In the genomic region with DNA sequence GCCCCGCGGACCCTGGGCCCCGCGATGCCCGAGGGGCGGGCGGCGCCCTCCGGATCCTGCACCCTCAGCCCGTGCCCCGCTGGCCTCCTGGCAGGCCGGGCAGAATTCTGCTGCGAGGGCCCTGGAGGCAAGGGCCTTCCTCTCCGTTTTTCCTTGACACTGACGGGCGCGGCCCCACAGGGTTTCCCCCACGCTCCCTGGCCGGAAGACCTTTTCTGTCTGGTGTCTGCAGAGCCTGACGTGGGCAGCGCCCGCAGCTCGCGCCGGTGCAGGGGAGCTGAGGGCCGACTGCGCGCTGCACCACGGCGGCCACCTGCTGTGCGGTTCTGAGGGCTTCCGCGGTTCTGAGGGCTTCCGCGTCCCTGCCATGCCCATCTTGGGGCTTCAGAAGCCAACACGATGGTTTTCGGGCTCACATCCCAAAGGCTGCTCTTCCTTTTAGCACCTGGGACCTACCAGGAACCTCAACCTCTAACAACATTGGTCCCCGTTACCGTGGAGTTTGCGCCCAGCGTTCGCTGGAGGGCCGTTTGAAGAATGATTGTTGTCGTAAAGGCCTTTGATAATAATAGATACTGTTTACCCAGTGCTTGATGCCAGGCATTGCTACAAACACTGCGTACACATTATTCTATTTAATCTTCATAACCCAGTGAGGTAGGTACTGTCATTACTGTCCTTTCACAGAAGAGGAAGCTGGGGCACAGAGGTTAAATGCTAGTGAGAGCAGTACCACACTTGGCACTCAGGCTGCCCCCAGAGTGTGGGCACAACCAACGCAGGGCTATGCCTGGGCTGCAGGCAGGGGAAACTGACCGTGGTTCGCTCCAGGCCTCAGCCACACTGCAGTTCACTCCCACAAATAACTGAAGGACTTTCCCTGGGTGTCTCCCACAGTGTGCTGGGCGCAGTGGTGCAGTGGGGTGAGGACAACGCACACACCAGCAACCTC, we compare ENCODE assay signal across 8 cellular contexts. TPM values are rescaled to one million over a fixed set of nuclear protein-coding genes. Genes with fewer than 3 reads are reported as not detected.
A peak's percentile ranks its signal among the peaks of the same experiment; 100 is the strongest.
DNase-seq lines count a peak whose midpoint lies in the region; ATAC-seq, FAIRE-seq and TF ChIP-seq lines count a peak whose summit lies in the region.

No MANE protein-coding gene starts in this region.

- H3K27me3 Mint-ChIP-seq in T-helper 2 cell treated with Interferon-gamma antibody and Interleukin-4, amounts not matched to agents 5 μg/mL and 100 μg/mL, for 36 hours (ENCODE audit: low read depth), result peaks cover 5% of the 10 kb centered on the region

- peak overlapping the region; percentile 96 to 100 (median 98) for H3K9ac ChIP-seq in BLaER1 treated with 17β-estradiol and CSF1 and Interleukin-3, amounts not matched to agents 10 nM and 100 nM

- peak overlapping the region; percentile 92 for H3K4me3 Mint-ChIP-seq in T-helper 2 cell treated with Interferon-gamma antibody and Interleukin-4, amounts not matched to agents 5 μg/mL and 100 μg/mL, for 36 hours

- H3K27ac ChIP-seq in BLaER1 treated with 17β-estradiol and CSF1 and Interleukin-3, amounts not matched to agents 10 nM and 100 nM, result peak overlapping the region; percentile 91 to 99 (median 97)
- H3K27ac ChIP-seq in lower lobe of right lung, result peak overlapping the region; percentile 81

- peaks cover 0 to 26% (median 14%) of the 10 kb centered on the region in 11 experiments; a peak in 14 of 22 replicates for H3K27me3 ChIP-seq in BLaER1 treated with 17β-estradiol and CSF1 and Interleukin-3, amounts not matched to agents 10 nM and 100 nM
- H3K27me3 ChIP-seq in bronchial epithelial cell (ENCODE audit: control insufficient read depth, insufficient read depth, low read length), result no peaks in the 10 kb centered on the region
- no peaks in the 10 kb centered on the region for H3K27me3 ChIP-seq in lower lobe of right lung (ENCODE audit: low read depth)

- peaks cover 5 to 37% (median 22%) of the 10 kb centered on the region in 11 experiments; a peak in 19 of 22 replicates for H3K36me3 ChIP-seq in BLaER1 treated with 17β-estradiol and CSF1 and Interleukin-3, amounts not matched to agents 10 nM and 100 nM
- H3K36me3 ChIP-seq in bronchial epithelial cell (ENCODE audit: control insufficient read depth, insufficient read depth, low read length) (no peaks in the 10 kb centered on the region), lower lobe of right lung (no peaks in the 10 kb centered on the region)

- H3K27ac Mint-ChIP-seq in T-helper 2 cell treated with Interferon-gamma antibody and Interleukin-4, amounts not matched to agents 5 μg/mL and 100 μg/mL, for 36 hours, result peak overlapping the region; percentile 87

- peak overlapping the region; percentile 89 to 99 (median 98) for H3K4me2 ChIP-seq in BLaER1 treated with 17β-estradiol and CSF1 and Interleukin-3, amounts not matched to agents 10 nM and 100 nM

- H3K4me1 ChIP-seq in BLaER1 treated with 17β-estradiol and CSF1 and Interleukin-3, amounts not matched to agents 10 nM and 100 nM, result peaks cover 33 to 46% (median 39%) of the 10 kb centered on the region in 10 experiments
- peaks cover 18% of the 10 kb centered on the region for H3K4me1 ChIP-seq in lower lobe of right lung

- H3K4me1 Mint-ChIP-seq in T-helper 2 cell treated with Interferon-gamma antibody and Interleukin-4, amounts not matched to agents 5 μg/mL and 100 μg/mL, for 36 hours (ENCODE audit: low read depth), result peaks cover 31% of the 10 kb centered on the region

- peaks cover 40 to 42% (median 41%) of the 10 kb centered on the region in 11 experiments for H4K20me1 ChIP-seq in BLaER1 treated with 17β-estradiol and CSF1 and Interleukin-3, amounts not matched to agents 10 nM and 100 nM

- DNase-seq in T-helper 2 cell treated with Interferon-gamma antibody and Interleukin-4, amounts not matched to agents 5 μg/mL and 100 μg/mL, for 36 hours (ENCODE audit: low spot score), result peak; percentile 69
- no peak for DNase-seq in bronchial epithelial cell (ENCODE audit: low read depth)
- peak; percentile 76 for DNase-seq in lower lobe of right lung
- DNase-seq in stimulated activated CD8-positive, alpha-beta memory T cell treated with anti-CD3 and anti-CD28 coated beads, Interleukin-15, amount 100 ng/mL, for 48 hours (ENCODE audit: low read depth in 2 of 2), result peak; percentile 37 to 39
- DNase-seq in HT-29 (ENCODE audit: low spot score), result no peak

- no peaks in the 10 kb centered on the region for H3K9me3 Mint-ChIP-seq in T-helper 2 cell treated with Interferon-gamma antibody and Interleukin-4, amounts not matched to agents 5 μg/mL and 100 μg/mL, for 36 hours

- ATAC-seq in GM19043 (IDR thresholded peaks at IDR 0.05; ENCODE audit: low read depth, unreplicated experiment) (peak; percentile 41), HG03342 (IDR thresholded peaks at IDR 0.05; ENCODE audit: unreplicated experiment) (peak; percentile 40), lower lobe of right lung (peak; percentile 76 to 77)

- peak overlapping the region; percentile 78 to 100 (median 90) for H3K4me3 ChIP-seq in BLaER1 treated with 17β-estradiol and CSF1 and Interleukin-3, amounts not matched to agents 10 nM and 100 nM
- H3K4me3 ChIP-seq in bronchial epithelial cell (ENCODE audit: low read depth, low read length), result peak overlapping the region; percentile 62
- H3K4me3 ChIP-seq in lower lobe of right lung, result peak overlapping the region; percentile 69

- peak; percentile 50 for FAIRE-seq in bronchial epithelial cell (lab: Jason Lieb, UNC)

- intact Hi-C loops in lower lobe of right lung (cut with DNase I), result no loop called here

- H3K36me3 Mint-ChIP-seq in T-helper 2 cell treated with Interferon-gamma antibody and Interleukin-4, amounts not matched to agents 5 μg/mL and 100 μg/mL, for 36 hours (ENCODE audit: low read depth), result no peaks in the 10 kb centered on the region

- H3K9me3 ChIP-seq in BLaER1 treated with 17β-estradiol and CSF1 and Interleukin-3, amounts not matched to agents 10 nM and 100 nM (replicated peaks in 1 of 11), result no peaks in the 10 kb centered on the region
- H3K9me3 ChIP-seq in lower lobe of right lung, result no peaks in the 10 kb centered on the region

- no peak for TF ChIP-seq CTCF in bronchial epithelial cell (IDR thresholded peaks at IDR 0.05; ENCODE audit: insufficient read depth, low read length, severe bottlenecking)
- TF ChIP-seq CTCF in lower lobe of right lung (IDR thresholded peaks at IDR 0.05), result no peak

RNA-seq across cellular contexts. Expression of a gene that starts 0.8 kb away (rescaled TPM):
- total RNA-seq in bronchial epithelial cell, result 60.3 and 97.9 TPM in 2 replicates
- total RNA-seq in lower lobe of right lung, result 321 TPM
- 29.9 and 36.6 TPM in 2 replicates for total RNA-seq in HT-29 (2014; rRNA removed; shearing (Covaris generic))

Comparison
In these comparisons a context has a peak if more than half of its experiments do, and no peak if none do; other contexts are left out.
1. DNase-seq: peak in T-helper 2 cell treated with Interferon-gamma antibody and Interleukin-4, amounts not matched to agents 5 μg/mL and 100 μg/mL, for 36 hours (single experiment), lower lobe of right lung (single experiment) and stimulated activated CD8-positive, alpha-beta memory T cell treated with anti-CD3 and anti-CD28 coated beads, Interleukin-15, amount 100 ng/mL, for 48 hours (2 of 2); none in bronchial epithelial cell (single experiment) and HT-29 (single experiment).
2. Peak in every context shown above with its lines, with median percentiles within 50 percentile points of each other: H3K4me3 ChIP-seq and ATAC-seq.